Comparison of ENCODE assay signal across 8 cellular contexts in the genomic region with DNA sequence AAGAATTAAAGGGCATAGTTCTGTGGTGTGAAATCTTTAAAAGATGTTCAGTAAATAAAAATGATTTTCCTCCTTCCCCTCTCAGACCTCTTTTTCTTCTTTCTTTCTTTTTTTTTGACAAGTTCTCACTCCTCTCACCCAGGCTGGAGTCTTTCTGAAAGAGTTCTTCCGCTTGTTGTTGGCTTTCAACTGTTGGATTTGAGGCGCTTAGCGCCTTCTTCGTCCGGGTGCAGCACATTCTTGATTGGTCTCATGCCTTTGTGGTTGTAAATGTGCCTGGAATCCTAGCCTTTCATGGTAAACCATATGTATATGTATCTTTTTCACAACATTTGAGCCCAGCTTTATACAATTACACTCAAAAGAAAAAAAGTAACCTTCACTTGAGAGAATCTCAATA. TPM values are rescaled to one million over a fixed set of nuclear protein-coding genes. Genes with fewer than 3 reads are reported as not detected.
DNase-seq lines count a peak whose midpoint lies in the region; ATAC-seq and TF ChIP-seq lines count a peak whose summit lies in the region.

No MANE protein-coding gene starts in this region.

- no peak overlapping the region for H3K27ac ChIP-seq in PC-3 (ENCODE audit: low read length)

- DNase-seq in PC-3: no peak
- no peak for DNase-seq in epithelial cell of proximal tubule (ENCODE audit: low read depth)
- DNase-seq in retina: peak; percentile 1
- DNase-seq in AG08396 (ENCODE audit: low spot score): no peak
- DNase-seq in middle frontal gyrus (ENCODE audit: extremely low spot score, low spot score): no peak
- DNase-seq in lower leg skin (ENCODE audit: low spot score in 2 of 2): no peak

- H3K4me3 ChIP-seq in PC-3 (ENCODE audit: low read length): peak overlapping the region; percentile 83
- H3K4me3 ChIP-seq in epithelial cell of proximal tubule (ENCODE audit: low read depth, low read length): peak overlapping the region; percentile 79
- H3K4me3 ChIP-seq in lower leg skin (ENCODE audit: low read depth, poor library complexity, severe bottlenecking): no peak overlapping the region

- no peak for TF ChIP-seq POLR2A in lower leg skin (IDR thresholded peaks at IDR 0.05)

- peak overlapping the region; percentile 92 for H2AFZ ChIP-seq in PC-3 (ENCODE audit: low read length)

- no TSS peak for BruUV-seq in PC-3 (replicated peaks; lab: Mats Ljungman, UMichigan)

- CTCF ChIA-PET in PC-3 (lab: Charles Lee): no interaction called here

- 5 to 17% methylated on average over 5 of the region's 5 CpGs for WGBS in lower leg skin, 2 donors

- H3F3A ChIP-seq in PC-3 (ENCODE audit: low read length, unreplicated experiment): no peaks in the 10 kb centered on the region

- peak overlapping the region; percentile 86 for H3K4me2 ChIP-seq in PC-3 (ENCODE audit: low read length)

- intact Hi-C loops in PC-3 (cut with micrococcal nuclease) (loop anchor here (5.0 to 10.0 kb wide), 2 partner anchors 97 to 311 kb away; a partner anchor contains a TSS), lower leg skin (cut with DNase I; ENCODE audit: low total_unique reads) (no loop called here)

- peaks cover 65% of the 10 kb centered on the region for H3K79me2 ChIP-seq in PC-3 (ENCODE audit: low read length)

- H3K9ac ChIP-seq in PC-3 (ENCODE audit: low read length): peak overlapping the region; percentile 90

- H3K27me3 ChIP-seq in PC-3 (ENCODE audit: low read length): no peaks in the 10 kb centered on the region

- no peaks in the 10 kb centered on the region for H3K9me2 ChIP-seq in PC-3 (replicated peaks; ENCODE audit: low read length)

- ATAC-seq in GM18909 (IDR thresholded peaks at IDR 0.05; ENCODE audit: poor library complexity, unreplicated experiment): peak; percentile 27
- ATAC-seq in PC-3: no peak
- no peak for ATAC-seq in GM21447 (IDR thresholded peaks at IDR 0.05; ENCODE audit: unreplicated experiment)

- no peak for TF ChIP-seq CTCF in PC-3 (conservative IDR thresholded peaks at IDR 0.05; ENCODE audit: low read depth, low read length)
- TF ChIP-seq CTCF in epithelial cell of proximal tubule (conservative IDR thresholded peaks at IDR 0.05; ENCODE audit: low read depth, low read length): no peak
- no peak for TF ChIP-seq CTCF in lower leg skin (IDR thresholded peaks at IDR 0.05)

- peaks cover 6% of the 10 kb centered on the region; the same call in 1 of the 2 replicates for H3K36me3 ChIP-seq in PC-3 (ENCODE audit: low read depth, low read length)

- H3K9me3 ChIP-seq in PC-3 (ENCODE audit: low read length): no peaks in the 10 kb centered on the region

- POLR2A ChIA-PET in PC-3 (lab: Charles Lee; ENCODE audit: unreplicated experiment): no interaction called here

- no peaks in the 10 kb centered on the region for H4K20me1 ChIP-seq in PC-3 (ENCODE audit: low read length)

- peaks cover 33% of the 10 kb centered on the region for H3K4me1 ChIP-seq in PC-3 (ENCODE audit: insufficient read depth, low read length)

RNA-seq across cellular contexts. Expression of a gene that starts 1.0 kb away (rescaled TPM):
- 7.3 and 7.4 TPM in 2 replicates for total RNA-seq in PC-3 (2014; rRNA removed)
- 5.7 and 9.4 TPM in 2 replicates for total RNA-seq in epithelial cell of proximal tubule
- total RNA-seq in lower leg skin: 10 to 100 TPM in 1 of 4 donors, 1 to 10 TPM in 3; 2.8 to 10.1 (median 4.7) TPM
